Comparison of ENCODE assay signal across 30 cellular contexts in the genomic region with DNA sequence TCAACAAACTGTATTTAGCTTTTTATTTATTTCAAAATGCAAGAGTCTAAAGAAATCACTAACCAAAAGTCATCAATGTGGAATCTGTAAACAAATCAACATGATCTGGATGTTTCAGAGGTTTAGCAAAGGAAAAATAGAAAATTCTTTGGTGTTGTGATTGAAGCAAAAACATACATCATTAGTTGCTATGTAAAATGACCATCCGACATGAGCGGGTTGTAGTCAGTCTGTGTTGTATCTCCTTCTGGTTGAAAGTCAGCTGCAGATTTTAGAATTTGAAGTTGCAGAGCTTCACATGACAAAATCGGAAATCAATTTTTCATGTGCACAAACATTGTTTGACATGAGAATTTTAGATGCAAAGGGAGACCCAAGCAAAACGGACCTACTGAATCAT.
"Had no signal": no experiment of that assay in that cellular context is flagged by ENCODE, and none has a peak within 500 bp of the region (broad histone marks: within the 10 kb centered on the region; RNA-seq: fewer than 3 reads in every experiment).

No MANE protein-coding gene starts in this region.

- H3K36me3 ChIP-seq: ascending aorta, breast epithelium, colonic mucosa had no signal

- H3K4me3 ChIP-seq: ascending aorta, breast epithelium, cardiac muscle cell, colonic mucosa, esophagus squamous epithelium, gastroesophageal sphincter, heart right ventricle had no signal

- H3K27me3 ChIP-seq: ascending aorta, breast epithelium, cardiac muscle cell, colonic mucosa, esophagus squamous epithelium, gastroesophageal sphincter, heart right ventricle had no signal

- DNase-seq: activated CD4-positive, alpha-beta memory T cell treated with anti-CD3 and anti-CD28 coated beads for 36 hours; activated CD4-positive, alpha-beta T cell treated with anti-CD3 and anti-CD28 coated beads for 36 hours; activated CD4-positive, alpha-beta T cell treated with anti-CD3 and anti-CD28 coated beads, Interleukin-2, amount 10 ng/mL, durations not matched to agents 24 days and 14 days; activated CD4-positive, CD25-positive, alpha-beta regulatory T cell; activated CD4-positive, CD25-positive, alpha-beta regulatory T cell treated with anti-CD3 and anti-CD28 coated beads, Interleukin-2, amount 50 U/mL, for 72 hours; activated CD8-positive, alpha-beta memory T cell treated with anti-CD3 and anti-CD28 coated beads, Interleukin-2, amount 10 ng/mL, durations not matched to agents 7 days and 5 days; activated CD8-positive, alpha-beta memory T cell treated with anti-CD3 and anti-CD28 coated beads, Interleukin-2, amount 50 U/mL, for 4 hours; activated CD8-positive, alpha-beta T cell treated with anti-CD3 and anti-CD28 coated beads, Interleukin-2, amount 10 ng/mL, durations not matched to agents 7 days and 5 days; activated effector memory CD4-positive, alpha-beta T cell treated with anti-CD3 and anti-CD28 coated beads, Interleukin-2, amount 50 U/mL, for 16 hours; activated naive CD4-positive, alpha-beta T cell; activated naive CD4-positive, alpha-beta T cell treated with anti-CD3 and anti-CD28 coated beads, Interleukin-2, amount 10 ng/mL, durations not matched to agents 7 days and 5 days; activated naive CD8-positive, alpha-beta T cell treated with anti-CD3 and anti-CD28 coated beads, Interleukin-2, amount 10 ng/mL, durations not matched to agents 7 days and 5 days; activated T-cell treated with anti-CD3 and anti-CD28 coated beads, Interleukin-2, amount 50 U/mL, for 1 hour; activated T-cell treated with anti-CD3 and anti-CD28 coated beads, Interleukin-2, amount 50 U/mL, for 48 hours; central memory CD4-positive, alpha-beta T cell; cerebellar nuclear complex; colonic mucosa; effector memory CD8-positive, alpha-beta T cell; erythroblast; esophagus squamous epithelium; foreskin melanocyte; heart right ventricle; T-helper 1 cell; T-helper 17 cell; T1000 had no signal

- H3K9me3 ChIP-seq: ascending aorta, breast epithelium, colonic mucosa, esophagus squamous epithelium, gastroesophageal sphincter, heart right ventricle had no signal

- ATAC-seq: activated CD4-positive, alpha-beta T cell treated with anti-CD3 and anti-CD28 coated beads for 36 hours; activated CD8-positive, alpha-beta memory T cell treated with anti-CD3 and anti-CD28 coated beads, Interleukin-2, amount 10 ng/mL, durations not matched to agents 7 days and 5 days; activated CD8-positive, alpha-beta T cell treated with anti-CD3 and anti-CD28 coated beads, Interleukin-2, amount 10 ng/mL, durations not matched to agents 7 days and 5 days; activated naive CD4-positive, alpha-beta T cell treated with anti-CD3 and anti-CD28 coated beads, Interleukin-2, amount 50 U/mL, for 72 hours; effector memory CD8-positive, alpha-beta T cell; gastroesophageal sphincter; heart right ventricle; T-helper 17 cell had no signal

- H3K27ac ChIP-seq: ascending aorta, breast epithelium, cardiac muscle cell, colonic mucosa, esophagus squamous epithelium, gastroesophageal sphincter, heart right ventricle had no signal
